ENCODE assay signal across 1 cellular context in the genomic region with DNA sequence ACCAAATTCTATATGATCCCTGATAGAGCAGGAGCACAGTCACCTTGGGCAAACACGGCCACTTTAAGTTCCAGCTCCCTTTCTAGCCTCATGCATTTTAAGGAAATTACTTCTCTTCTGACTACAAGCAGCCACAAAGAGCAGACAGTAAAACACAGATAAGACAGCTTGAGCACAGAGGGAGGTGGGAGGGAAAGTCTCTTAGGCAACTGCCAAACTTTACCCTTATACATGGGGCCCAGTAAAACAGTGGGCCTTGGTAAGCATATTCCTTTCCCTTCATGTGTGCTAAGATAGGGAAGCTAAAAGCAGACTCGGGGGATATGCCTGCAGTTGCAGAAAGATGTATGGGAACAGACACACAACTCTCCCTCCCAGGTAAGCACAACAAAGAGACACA.
TF ChIP-seq lines count a peak whose summit lies in the region.

No MANE protein-coding gene starts in this region.

TF ChIP-seq in SK-N-SH treated with all-trans-retinoic acid at 6 μM for 48 hours, 23 proteins besides CTCF, POLR2A, EP300 and RAD21 (continued from another document):
- no peak for TF ChIP-seq SNAI2 (CRISPR knock-in tag; IDR thresholded peaks at IDR 0.05)
- TF ChIP-seq, protein P1, sequence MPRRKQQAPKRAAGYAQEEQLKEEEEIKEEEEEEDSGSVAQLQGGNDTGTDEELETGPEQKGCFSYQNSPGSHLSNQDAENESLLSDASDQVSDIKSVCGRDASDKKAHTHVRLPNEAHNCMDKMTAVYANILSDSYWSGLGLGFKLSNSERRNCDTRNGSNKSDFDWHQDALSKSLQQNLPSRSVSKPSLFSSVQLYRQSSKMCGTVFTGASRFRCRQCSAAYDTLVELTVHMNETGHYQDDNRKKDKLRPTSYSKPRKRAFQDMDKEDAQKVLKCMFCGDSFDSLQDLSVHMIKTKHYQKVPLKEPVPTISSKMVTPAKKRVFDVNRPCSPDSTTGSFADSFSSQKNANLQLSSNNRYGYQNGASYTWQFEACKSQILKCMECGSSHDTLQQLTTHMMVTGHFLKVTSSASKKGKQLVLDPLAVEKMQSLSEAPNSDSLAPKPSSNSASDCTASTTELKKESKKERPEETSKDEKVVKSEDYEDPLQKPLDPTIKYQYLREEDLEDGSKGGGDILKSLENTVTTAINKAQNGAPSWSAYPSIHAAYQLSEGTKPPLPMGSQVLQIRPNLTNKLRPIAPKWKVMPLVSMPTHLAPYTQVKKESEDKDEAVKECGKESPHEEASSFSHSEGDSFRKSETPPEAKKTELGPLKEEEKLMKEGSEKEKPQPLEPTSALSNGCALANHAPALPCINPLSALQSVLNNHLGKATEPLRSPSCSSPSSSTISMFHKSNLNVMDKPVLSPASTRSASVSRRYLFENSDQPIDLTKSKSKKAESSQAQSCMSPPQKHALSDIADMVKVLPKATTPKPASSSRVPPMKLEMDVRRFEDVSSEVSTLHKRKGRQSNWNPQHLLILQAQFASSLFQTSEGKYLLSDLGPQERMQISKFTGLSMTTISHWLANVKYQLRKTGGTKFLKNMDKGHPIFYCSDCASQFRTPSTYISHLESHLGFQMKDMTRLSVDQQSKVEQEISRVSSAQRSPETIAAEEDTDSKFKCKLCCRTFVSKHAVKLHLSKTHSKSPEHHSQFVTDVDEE (CRISPR knock-in tag; IDR thresholded peaks at IDR 0.05): no peak
- no peak for TF ChIP-seq ZNF565 (CRISPR knock-in tag; conservative IDR thresholded peaks at IDR 0.05; ENCODE audit: low read depth)
